ENCODE assay signal across 18 cellular contexts in genomic region chr3:193870376-193871092, GRCh38.
DNase-seq lines count a peak whose midpoint lies in the region; ATAC-seq, FAIRE-seq and TF ChIP-seq lines count a peak whose summit lies in the region.
"Had no signal": no experiment of that assay in that cellular context is flagged by ENCODE, and none has a peak within 500 bp of the region (broad histone marks: within the 10 kb centered on the region; RNA-seq: fewer than 3 reads in every experiment).

No MANE protein-coding gene starts in this region.

- peak overlapping the region; percentile 80 to 95 for H2BK12ac ChIP-seq in mesenchymal stem cell (ENCODE audit: low read length in 2 of 2)

- H3K27ac Mint-ChIP-seq in HFFc6 (no peak overlapping the region), immature natural killer cell (no peak overlapping the region)
- H3K27ac Mint-ChIP-seq: activated naive CD4-positive, alpha-beta T cell treated with anti-CD3 and anti-CD28 coated beads, Interleukin-2, amount 50 U/mL, for 24 hours had no signal

- ATAC-seq in A549 = no peak
- ATAC-seq in K562 = no peak
- no peak for ATAC-seq in stimulated activated naive CD8-positive, alpha-beta T cell treated with anti-CD3 and anti-CD28 coated beads, Interleukin-15, Interleukin-2, amounts not matched to agents 100 U/mL and 50 U/mL, for 24 hours
- ATAC-seq: GM12878 had no signal

- H3K14ac ChIP-seq in mesenchymal stem cell (ENCODE audit: low read length in 2 of 2) = no peak overlapping the region

- peak overlapping the region; percentile 88 for H4K8ac ChIP-seq in mesenchymal stem cell (ENCODE audit: low read length)

- H3K9ac ChIP-seq in K562 (ENCODE audit: insufficient read depth in 1 of 2, low read depth in 2 of 2, low read length in 2 of 2) (no peak overlapping the region), mesenchymal stem cell (ENCODE audit: low read length) (no peak overlapping the region)

- H3K27me3 ChIP-seq in K562 (ENCODE audit: control insufficient read depth in 2 of 2, insufficient read depth in 2 of 2, low read length in 2 of 2) (no peaks in the 10 kb centered on the region), mesenchymal stem cell (ENCODE audit: control insufficient read depth in 1 of 2, insufficient read depth in 1 of 2, low read length in 2 of 2) (peaks cover 0 to 26% of the 10 kb centered on the region in 2 experiments)

- no TSS peak for BruUV-seq in K562 (replicated peaks; lab: Mats Ljungman, UMichigan)

- H3K4me2 ChIP-seq in A549 (peak overlapping the region; percentile 68), K562 (ENCODE audit: insufficient read depth, low read length) (no peak overlapping the region), mesenchymal stem cell (ENCODE audit: low read length, poor library complexity, severe bottlenecking) (no peak overlapping the region)

- TF ChIP-seq EP300 in A549 (IDR thresholded peaks at IDR 0.05) (no peak), K562 (IDR thresholded peaks at IDR 0.05; ENCODE audit: low read length) (no peak)

- TF ChIP-seq RAD21 in A549 (conservative IDR thresholded peaks at IDR 0.05 in 1 of 2, IDR thresholded peaks at IDR 0.05 in 1 of 2) = no peak
- no peak for TF ChIP-seq RAD21 in K562 (CRISPR knock-in tag; conservative IDR thresholded peaks at IDR 0.05 in 1 of 2, IDR thresholded peaks at IDR 0.05 in 1 of 2)

- no peaks in the 10 kb centered on the region for H3K9me1 ChIP-seq in K562 (ENCODE audit: control insufficient read depth, insufficient read depth, low read length)

- peaks cover 61% of the 10 kb centered on the region for H3K4me1 ChIP-seq in A549
- peaks cover 14 to 20% of the 10 kb centered on the region in 2 experiments; a peak in 4 of 5 replicates for H3K4me1 ChIP-seq in K562 (replicated peaks in 1 of 2; ENCODE audit: control insufficient read depth in 2 of 2, insufficient read depth in 2 of 2, low read length in 2 of 2)
- H3K4me1 ChIP-seq in mesenchymal stem cell (ENCODE audit: control insufficient read depth, insufficient read depth, low read depth, low read length) = peaks cover 36% of the 10 kb centered on the region

- no peak overlapping the region for H3K4me3 ChIP-seq in A549
- no peak overlapping the region for H3K4me3 ChIP-seq in K562
- H3K4me3 ChIP-seq in mesenchymal stem cell (ENCODE audit: insufficient read depth in 1 of 2, low read depth in 1 of 2, low read length in 2 of 2) = no peak overlapping the region
- H3K4me3 ChIP-seq: GM12878, lung had no signal

- POLR2A ChIA-PET in A549 (lab: Yijun Ruan, JAX) = no interaction called here
- POLR2A ChIA-PET in K562 (lab: Yijun Ruan, JAX) = interaction anchor here (1.5 kb wide), 1 partner anchor 17 kb away, joined by 3 read pairs; no protein-coding TSS in a partner anchor

- H2AFZ ChIP-seq in K562 (ENCODE audit: low read depth, low read length) (no peak overlapping the region), mesenchymal stem cell (ENCODE audit: low read depth, low read length) (no peak overlapping the region)

- WGBS in A549 (ENCODE audit: missing lambda C conversion rate) = 72% methylated on average over 14 of the region's 15 CpGs
- 63% methylated on average over 13 of the region's 15 CpGs for WGBS in K562 (ENCODE audit: insufficient coverage, low coverage, missing lambda C conversion rate)
- WGBS in mesenchymal stem cell = 72% methylated on average over 15 of the region's 15 CpGs

- intact Hi-C loops in K562 (cut with micrococcal nuclease) = no loop called here

- H3K36me3 Mint-ChIP-seq in HFFc6 (ENCODE audit: low read depth) (no peaks in the 10 kb centered on the region), immature natural killer cell (no peaks in the 10 kb centered on the region)
- H3K36me3 Mint-ChIP-seq: activated naive CD4-positive, alpha-beta T cell treated with anti-CD3 and anti-CD28 coated beads, Interleukin-2, amount 50 U/mL, for 24 hours had no signal

- H2BK120ac ChIP-seq in mesenchymal stem cell (ENCODE audit: low read depth, low read length) = peak overlapping the region; percentile 78

- H3K4me1 Mint-ChIP-seq in HFFc6 (ENCODE audit: low read depth) (peaks cover 43% of the 10 kb centered on the region), immature natural killer cell (no peaks in the 10 kb centered on the region)

- H3K27me3 Mint-ChIP-seq in HFFc6 (ENCODE audit: insufficient read depth) (peaks cover 17% of the 10 kb centered on the region), immature natural killer cell (ENCODE audit: low read depth in 3 of 3) (peaks cover 3 to 11% (median 5%) of the 10 kb centered on the region in 3 donors)

- no peaks in the 10 kb centered on the region for H3K79me1 ChIP-seq in mesenchymal stem cell (replicated peaks; ENCODE audit: low read length, poor library complexity, severe bottlenecking)

- in situ Hi-C loops in K562 (cut with MboI) = no loop called here

- no peak overlapping the region for H3K23ac ChIP-seq in mesenchymal stem cell (ENCODE audit: low read length in 2 of 2)

- H3K27ac ChIP-seq in A549 = peak overlapping the region; percentile 74 to 83
- no peak overlapping the region for H3K27ac ChIP-seq in K562 (ENCODE audit: extremely low read depth, low read depth, low read length)
- H3K27ac ChIP-seq in mesenchymal stem cell (ENCODE audit: low read length, poor library complexity, severe bottlenecking) = no peak overlapping the region
- H3K27ac ChIP-seq: spleen, thoracic aorta had no signal

- CTCF ChIA-PET in A549 (lab: Yijun Ruan, JAX) (interaction anchor here (0.6 kb wide), 1 partner anchor 260 kb away, joined by 3 read pairs; no protein-coding TSS in a partner anchor), K562 (lab: Yijun Ruan, JAX; ENCODE audit: low intra/inter-chr PET ratio) (no interaction called here)

- H2BK15ac ChIP-seq in mesenchymal stem cell (ENCODE audit: low read depth, poor library complexity, severe bottlenecking) = peak overlapping the region; percentile 82

- H3K4me3 Mint-ChIP-seq in HFFc6 = peak overlapping the region; percentile 51
- H3K4me3 Mint-ChIP-seq in immature natural killer cell = no peak overlapping the region
- H3K4me3 Mint-ChIP-seq: activated naive CD4-positive, alpha-beta T cell treated with anti-CD3 and anti-CD28 coated beads, Interleukin-2, amount 50 U/mL, for 24 hours had no signal

- FAIRE-seq in A549 (lab: Jason Lieb, UNC) (no peak), K562 (lab: Jason Lieb, UNC) (no peak)
- FAIRE-seq: GM12878 had no signal

- H2AK5ac ChIP-seq in mesenchymal stem cell (ENCODE audit: low read length, severe bottlenecking) = peak overlapping the region; percentile 21

- TF ChIP-seq CTCF in A549 (IDR thresholded peaks at IDR 0.05) = no peak
- TF ChIP-seq CTCF in HFFc6 (IDR thresholded peaks at IDR 0.05) = no peak
- TF ChIP-seq CTCF in K562 (IDR thresholded peaks at IDR 0.05 in 2 of 3, conservative IDR thresholded peaks at IDR 0.05 in 1 of 3; ENCODE audit: insufficient read depth in 2 of 3, low read depth in 1 of 3, low read length in 3 of 3) = no peak

- TF ChIP-seq POLR2A in A549 (IDR thresholded peaks at IDR 0.05; ENCODE audit: low read length) (no peak), K562 (conservative IDR thresholded peaks at IDR 0.05) (no peak)

- H2BK5ac ChIP-seq in mesenchymal stem cell (ENCODE audit: low read depth, low read length, poor library complexity, severe bottlenecking) = no peak overlapping the region

- H3K4ac ChIP-seq in mesenchymal stem cell (ENCODE audit: low read depth in 1 of 2, low read length in 2 of 2) = peak overlapping the region; percentile 81 to 86

- H4K91ac ChIP-seq in mesenchymal stem cell (ENCODE audit: low read length) = peak overlapping the region; percentile 98

- DNase-seq in A549 (ENCODE audit: low read depth in 1 of 2, low spot score in 1 of 2) = no peak
- no peak for DNase-seq in HFFc6
- no peak for DNase-seq in K562 (ENCODE audit: extremely low read depth in 1 of 4, low spot score in 3 of 4)
- peak; percentile 60 for DNase-seq in mesenchymal stem cell
- no peak for DNase-seq in stimulated activated naive CD8-positive, alpha-beta T cell treated with anti-CD3 and anti-CD28 coated beads, Interleukin-15, Interleukin-2, amounts not matched to agents 100 U/mL and 50 U/mL, for 24 hours
- no peak for DNase-seq in stimulated activated CD4-positive, alpha-beta T cell treated with anti-CD3 and anti-CD28 coated beads, Interleukin-4, amount 100 ng/mL, for 24 hours
- no peak for DNase-seq in NCI-H2196 (lab: John Stamatoyannopoulos, UW; ENCODE audit: unreplicated experiment)
- no peak for DNase-seq in immature natural killer cell
- DNase-seq: DMS79, Karpas-422, NCI-H2081, NCI-H774, occipital lobe had no signal

- H3K36me3 ChIP-seq in K562 (ENCODE audit: control insufficient read depth, insufficient read depth, low read length) = no peaks in the 10 kb centered on the region
- no peaks in the 10 kb centered on the region for H3K36me3 ChIP-seq in mesenchymal stem cell (ENCODE audit: control insufficient read depth in 1 of 2, insufficient read depth in 2 of 2, low read depth in 1 of 2, low read length in 2 of 2)
- H3K36me3 ChIP-seq: spleen, thoracic aorta had no signal

- H3K18ac ChIP-seq in mesenchymal stem cell (ENCODE audit: low read depth in 1 of 2, low read length in 2 of 2) = peak overlapping the region; percentile 77 to 96

- H4K20me1 ChIP-seq in K562 (replicated peaks; ENCODE audit: control insufficient read depth, insufficient read depth, low read length) = no peaks in the 10 kb centered on the region

- H3K79me2 ChIP-seq in K562 (ENCODE audit: control insufficient read depth, insufficient read depth, low read length) = no peaks in the 10 kb centered on the region

- H3K9me3 Mint-ChIP-seq in HFFc6 (no peaks in the 10 kb centered on the region), immature natural killer cell (no peaks in the 10 kb centered on the region)
- H3K9me3 Mint-ChIP-seq: activated naive CD4-positive, alpha-beta T cell treated with anti-CD3 and anti-CD28 coated beads, Interleukin-2, amount 50 U/mL, for 24 hours had no signal

- no peaks in the 10 kb centered on the region for H3K9me3 ChIP-seq in A549
- H3K9me3 ChIP-seq in K562 (replicated peaks; ENCODE audit: control insufficient read depth, insufficient read depth, low read depth, low read length) = no peaks in the 10 kb centered on the region
- H3K9me3 ChIP-seq in mesenchymal stem cell (ENCODE audit: control insufficient read depth, low read length) = no peaks in the 10 kb centered on the region
- H3K9me3 ChIP-seq: spleen, thoracic aorta had no signal

TF ChIP-seq in K562, 482 proteins besides CTCF, POLR2A, EP300 and RAD21 (continues in another document):
- TF ChIP-seq CBFA2T3 (IDR thresholded peaks at IDR 0.05) (no peak), TAF1 (IDR thresholded peaks at IDR 0.05; ENCODE audit: control insufficient read depth, extremely low read depth, insufficient read depth, low read length, severe bottlenecking) (no peak), ZKSCAN1 (IDR thresholded peaks at IDR 0.05; ENCODE audit: low read depth, low read length) (no peak)
- TF ChIP-seq, protein P1, sequence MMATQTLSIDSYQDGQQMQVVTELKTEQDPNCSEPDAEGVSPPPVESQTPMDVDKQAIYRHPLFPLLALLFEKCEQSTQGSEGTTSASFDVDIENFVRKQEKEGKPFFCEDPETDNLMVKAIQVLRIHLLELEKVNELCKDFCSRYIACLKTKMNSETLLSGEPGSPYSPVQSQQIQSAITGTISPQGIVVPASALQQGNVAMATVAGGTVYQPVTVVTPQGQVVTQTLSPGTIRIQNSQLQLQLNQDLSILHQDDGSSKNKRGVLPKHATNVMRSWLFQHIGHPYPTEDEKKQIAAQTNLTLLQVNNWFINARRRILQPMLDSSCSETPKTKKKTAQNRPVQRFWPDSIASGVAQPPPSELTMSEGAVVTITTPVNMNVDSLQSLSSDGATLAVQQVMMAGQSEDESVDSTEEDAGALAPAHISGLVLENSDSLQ (IDR thresholded peaks at IDR 0.05) = peak; percentile 14; the same call in 1 of the 2 replicates

Comparison
In these comparisons a context has a peak if more than half of its experiments do, and no peak if none do; other contexts are left out.
1. H3K27ac ChIP-seq: peak in A549 (2 of 2); none in K562 (single experiment) and mesenchymal stem cell (single experiment).